In genomic region chr16:87320510-87321227, GRCh38 we compare ENCODE assay signal across 1 cellular context.
TF ChIP-seq lines count a peak whose summit lies in the region.

No MANE protein-coding gene starts in this region.

TF ChIP-seq in K562, 482 proteins besides CTCF, POLR2A, EP300 and RAD21:
- TF ChIP-seq TCF7L2 (IDR thresholded peaks at IDR 0.05; ENCODE audit: low read depth, low read length) = no peak
- TF ChIP-seq ASH1L (IDR thresholded peaks at IDR 0.05; ENCODE audit: borderline replicate concordance, low read depth, partially characterized antibody) = no peak
- TF ChIP-seq MED1 (CRISPR knock-in tag; IDR thresholded peaks at IDR 0.05; ENCODE audit: borderline replicate concordance) = no peak
- peak; percentile 57 for TF ChIP-seq L3MBTL2 (IDR thresholded peaks at IDR 0.05)
- TF ChIP-seq ZBTB8A (IDR thresholded peaks at IDR 0.05; ENCODE audit: partially characterized antibody) = no peak
- TF ChIP-seq ZNF311 (CRISPR knock-in tag; IDR thresholded peaks at IDR 0.05) = no peak
- TF ChIP-seq MGA (IDR thresholded peaks at IDR 0.05) = peak; percentile 58
- peak; percentile 65; the same call in 1 of the 2 replicates for TF ChIP-seq CEBPG (CRISPR knock-in tag; IDR thresholded peaks at IDR 0.05)
- TF ChIP-seq CEBPG (tag; conservative IDR thresholded peaks at IDR 0.05 in 1 of 2, IDR thresholded peaks at IDR 0.05 in 1 of 2) = no peak
- TF ChIP-seq SMAD4 (CRISPR knock-in tag; conservative IDR thresholded peaks at IDR 0.05) = peak; percentile 52; the same call in 1 of the 2 replicates
- TF ChIP-seq, protein P1, sequence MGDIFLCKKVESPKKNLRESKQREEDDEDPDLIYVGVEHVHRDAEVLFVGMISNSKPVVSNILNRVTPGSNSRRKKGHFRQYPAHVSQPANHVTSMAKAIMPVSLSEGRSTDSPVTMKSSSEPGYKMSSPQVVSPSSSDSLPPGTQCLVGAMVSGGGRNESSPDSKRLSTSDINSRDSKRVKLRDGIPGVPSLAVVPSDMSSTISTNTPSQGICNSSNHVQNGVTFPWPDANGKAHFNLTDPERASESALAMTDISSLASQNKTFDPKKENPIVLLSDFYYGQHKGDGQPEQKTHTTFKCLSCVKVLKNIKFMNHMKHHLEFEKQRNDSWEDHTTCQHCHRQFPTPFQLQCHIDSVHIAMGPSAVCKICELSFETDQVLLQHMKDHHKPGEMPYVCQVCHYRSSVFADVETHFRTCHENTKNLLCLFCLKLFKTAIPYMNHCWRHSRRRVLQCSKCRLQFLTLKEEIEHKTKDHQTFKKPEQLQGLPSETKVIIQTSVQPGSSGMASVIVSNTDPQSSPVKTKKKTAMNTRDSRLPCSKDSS (IDR thresholded peaks at IDR 0.05; ENCODE audit: low read depth, partially characterized antibody) = no peak
- no peak for TF ChIP-seq PATZ1 (CRISPR knock-in tag; IDR thresholded peaks at IDR 0.05; ENCODE audit: borderline replicate concordance)
